9 cellular contexts compared by ENCODE assay signal in genomic region chr15:81155375-81156218, GRCh38. TPM values are rescaled to one million over a fixed set of nuclear protein-coding genes. Genes with fewer than 3 reads are reported as not detected.
A peak's percentile ranks its signal among the peaks of the same experiment; 100 is the strongest.
DNase-seq lines count a peak whose midpoint lies in the region; ATAC-seq, FAIRE-seq and TF ChIP-seq lines count a peak whose summit lies in the region.
"Had no signal": no experiment of that assay in that cellular context is flagged by ENCODE, and none has a peak within 500 bp of the region (broad histone marks: within the 10 kb centered on the region; RNA-seq: fewer than 3 reads in every experiment).

No MANE protein-coding gene starts in this region.

- H3K9me3 Mint-ChIP-seq in brain, result peaks cover 0 to 2% (median 0%) of the 10 kb centered on the region in 5 experiments
- H3K9me3 Mint-ChIP-seq: effector memory CD8-positive, alpha-beta T cell had no signal

- no peak overlapping the region for H3K4me3 Mint-ChIP-seq in brain
- H3K4me3 Mint-ChIP-seq: effector memory CD8-positive, alpha-beta T cell had no signal

- peak; percentile 73 for FAIRE-seq in GM12891 (lab: Jason Lieb, UNC)

- intact Hi-C loops in tibial artery (cut with DNase I; ENCODE audit: low total_unique reads), result no loop called here

- H3K27me3 ChIP-seq in kidney epithelial cell (ENCODE audit: control insufficient read depth, insufficient read depth, low read length) (no peaks in the 10 kb centered on the region), tibial artery (no peaks in the 10 kb centered on the region)

- no peak for TF ChIP-seq POLR2A in GM12891 (IDR thresholded peaks at IDR 0.05; ENCODE audit: low read depth, low read length)

- H3K27ac ChIP-seq in tibial artery, result no peak overlapping the region

- H3K27ac Mint-ChIP-seq in brain, result no peak overlapping the region
- H3K27ac Mint-ChIP-seq: effector memory CD8-positive, alpha-beta T cell had no signal

- peaks cover 2% of the 10 kb centered on the region for H3K4me1 Mint-ChIP-seq in brain

- H3K27me3 Mint-ChIP-seq in brain, result peaks cover 15% of the 10 kb centered on the region

- ATAC-seq in HG02884 (IDR thresholded peaks at IDR 0.05; ENCODE audit: unreplicated experiment), result no peak
- ATAC-seq: effector memory CD8-positive, alpha-beta T cell had no signal

- no peaks in the 10 kb centered on the region for H3K36me3 ChIP-seq in kidney epithelial cell (ENCODE audit: control insufficient read depth, insufficient read depth, low read length)
- no peaks in the 10 kb centered on the region for H3K36me3 ChIP-seq in tibial artery

- no peaks in the 10 kb centered on the region for H3K9me3 ChIP-seq in tibial artery

- no peaks in the 10 kb centered on the region for H3K36me3 Mint-ChIP-seq in brain

- H3K4me3 ChIP-seq in kidney epithelial cell (ENCODE audit: low read depth, low read length), result no peak overlapping the region
- H3K4me3 ChIP-seq in tibial artery, result no peak overlapping the region

- DNase-seq in AG20443 (ENCODE audit: low spot score) (peak; percentile 69), GM12891 (ENCODE audit: insufficient read length, low spot score) (no peak), NCI-H446 (lab: John Stamatoyannopoulos, UW) (peak; percentile 10 to 34), kidney epithelial cell (ENCODE audit: low read depth) (no peak), tibial artery (peak in 1 of 2 donors; percentile 71), COR-L47 (lab: John Stamatoyannopoulos, UW) (no peak)

- TF ChIP-seq CTCF in brain (conservative IDR thresholded peaks at IDR 0.05), result peak; percentile 73 to 76
- peak; percentile 41 for TF ChIP-seq CTCF in kidney epithelial cell (IDR thresholded peaks at IDR 0.05; ENCODE audit: insufficient read depth, low read length, poor library complexity, severe bottlenecking)
- peak; percentile 60 to 63 for TF ChIP-seq CTCF in tibial artery (IDR thresholded peaks at IDR 0.05)

- peaks cover 0 to 16% (median 5%) of the 10 kb centered on the region in 4 donors for H3K4me1 ChIP-seq in tibial artery

TF ChIP-seq in GM12891, 5 proteins besides CTCF, POLR2A, EP300 and RAD21:
- TF ChIP-seq TAF1 (IDR thresholded peaks at IDR 0.05; ENCODE audit: low read depth, low read length), result no peak
- TF ChIP-seq SPI1 (IDR thresholded peaks at IDR 0.05; ENCODE audit: low read depth, low read length), result no peak
- TF ChIP-seq PAX5 (IDR thresholded peaks at IDR 0.05; ENCODE audit: insufficient read depth, low read length, severe bottlenecking), result no peak
- TF ChIP-seq POU2F2 (IDR thresholded peaks at IDR 0.05; ENCODE audit: low read depth, low read length), result no peak
- TF ChIP-seq POLR2AphosphoS5 (IDR thresholded peaks at IDR 0.05; ENCODE audit: low read depth, low read length), result no peak

RNA-seq across cellular contexts. Expression of gene CFAP161, which starts 21.5 kb away (rescaled TPM):
- not detected for polyA plus RNA-seq in GM12891 (2012; ENCODE audit: low read depth, missing spikeins)
- polyA plus RNA-seq in brain (ENCODE audit: insufficient read depth, low read depth, low replicate concordance), result 0.20 TPM
- total RNA-seq in kidney epithelial cell, result not detected in 2 replicates

RNA-seq across cellular contexts. Expression of gene IL16, which starts 41.1 kb away (rescaled TPM):
- 148 TPM for polyA plus RNA-seq in GM12891 (2012; ENCODE audit: low read depth, missing spikeins)
- polyA plus RNA-seq in brain (ENCODE audit: insufficient read depth, low read depth, low replicate concordance), result 1.4 TPM
- not detected in 2 replicates for total RNA-seq in kidney epithelial cell

Comparison
In these comparisons a context has a peak if more than half of its experiments do, and no peak if none do; other contexts are left out.
1. DNase-seq: peak in AG20443 (single experiment) and NCI-H446 (2 of 2); none in GM12891 (single experiment), kidney epithelial cell (single experiment) and COR-L47 (single experiment).
2. Peak in every context shown above with its lines, with median percentiles within 50 percentile points of each other: CTCF ChIP-seq.